Comparison of ENCODE assay signal across 18 cellular contexts in genomic region chr9:110241491-110242321, GRCh38. TPM values are rescaled to one million over a fixed set of nuclear protein-coding genes. Genes with fewer than 3 reads are reported as not detected.
DNase-seq lines count a peak whose midpoint lies in the region; ATAC-seq and TF ChIP-seq lines count a peak whose summit lies in the region.
"Had no signal": no experiment of that assay in that cellular context is flagged by ENCODE, and none has a peak within 500 bp of the region (broad histone marks: within the 10 kb centered on the region; RNA-seq: fewer than 3 reads in every experiment).

No MANE protein-coding gene starts in this region.

- intact Hi-C loops in upper lobe of right lung (cut with DNase I): no loop called here

- no peaks in the 10 kb centered on the region for H3K9me3 ChIP-seq in T-helper 17 cell (ENCODE audit: control insufficient read depth, low read length, poor library complexity, severe bottlenecking)
- H3K9me3 ChIP-seq in upper lobe of right lung: no peaks in the 10 kb centered on the region
- H3K9me3 ChIP-seq: upper lobe of left lung had no signal

- H3K27ac Mint-ChIP-seq in activated T-cell treated with anti-CD3 and anti-CD28 coated beads, Interleukin-2, amount 50 U/mL, for 72 hours: no peak overlapping the region
- H3K27ac Mint-ChIP-seq in T-helper 17 cell (no peak overlapping the region), chondrocyte (ENCODE audit: unreplicated experiment) (no peak overlapping the region)
- H3K27ac Mint-ChIP-seq: memory B cell had no signal

- H3K9me3 Mint-ChIP-seq in activated T-cell treated with anti-CD3 and anti-CD28 coated beads, Interleukin-2, amount 50 U/mL, for 72 hours: no peaks in the 10 kb centered on the region
- H3K9me3 Mint-ChIP-seq in chondrocyte (ENCODE audit: low read depth): no peaks in the 10 kb centered on the region
- H3K9me3 Mint-ChIP-seq: memory B cell, neural crest cell had no signal

- H3K4me1 ChIP-seq in upper lobe of right lung: no peaks in the 10 kb centered on the region

- DNase-seq in activated T-cell treated with anti-CD3 and anti-CD28 coated beads, Interleukin-2, amount 50 U/mL, for 72 hours: no peak
- DNase-seq in activated T-cell treated with anti-CD3 and anti-CD28 coated beads, Interleukin-2, amount 50 U/mL, for 48 hours: no peak
- DNase-seq in T-helper 17 cell (no peak), iris pigment epithelial cell (ENCODE audit: low read depth) (peak; percentile 35), upper lobe of right lung (no peak), NCI-H1436 treated with DMSO at 0.1 percent for 48 hours (lab: John Stamatoyannopoulos, UW) (no peak), chondrocyte (ENCODE audit: low spot score) (no peak), KBM-7 (no peak)
- DNase-seq: activated gamma-delta T cell treated with Interleukin-2 at 50 U/mL for 16 hours; COR-L47; dorsolateral prefrontal cortex; GOT3; right cardiac atrium; stimulated activated CD8-positive, alpha-beta memory T cell treated with anti-CD3 and anti-CD28 coated beads, Interleukin-4, amount 100 ng/mL, for 48 hours; T1000 had no signal

- H3K4me3 Mint-ChIP-seq in activated T-cell treated with anti-CD3 and anti-CD28 coated beads, Interleukin-2, amount 50 U/mL, for 72 hours: no peak overlapping the region
- H3K4me3 Mint-ChIP-seq in T-helper 17 cell: no peak overlapping the region
- H3K4me3 Mint-ChIP-seq in chondrocyte (ENCODE audit: unreplicated experiment): no peak overlapping the region
- H3K4me3 Mint-ChIP-seq: memory B cell, neural crest cell had no signal

- TF ChIP-seq CTCF in upper lobe of right lung (IDR thresholded peaks at IDR 0.05) (no peak), chondrocyte (IDR thresholded peaks at IDR 0.05) (no peak)

- H3K27me3 ChIP-seq in upper lobe of right lung: no peaks in the 10 kb centered on the region
- H3K27me3 ChIP-seq: dorsolateral prefrontal cortex, upper lobe of left lung had no signal

- no peaks in the 10 kb centered on the region for H3K4me1 Mint-ChIP-seq in activated T-cell treated with anti-CD3 and anti-CD28 coated beads, Interleukin-2, amount 50 U/mL, for 72 hours (ENCODE audit: low read depth)
- H3K4me1 Mint-ChIP-seq in T-helper 17 cell: no peaks in the 10 kb centered on the region
- no peaks in the 10 kb centered on the region for H3K4me1 Mint-ChIP-seq in chondrocyte (ENCODE audit: low read depth)
- H3K4me1 Mint-ChIP-seq: memory B cell had no signal

- no peak overlapping the region for H3K27ac ChIP-seq in upper lobe of right lung
- H3K27ac ChIP-seq: dorsolateral prefrontal cortex, upper lobe of left lung had no signal

- in situ Hi-C loops in KBM-7 (cut with MboI; ENCODE audit: low pct_unique_long_range_greater_than_20kb, low sequenced_read_pairs): no loop called here

- H3K27me3 Mint-ChIP-seq in activated T-cell treated with anti-CD3 and anti-CD28 coated beads, Interleukin-2, amount 50 U/mL, for 72 hours (ENCODE audit: low read depth): no peaks in the 10 kb centered on the region
- H3K27me3 Mint-ChIP-seq in T-helper 17 cell (no peaks in the 10 kb centered on the region), chondrocyte (ENCODE audit: low read depth) (no peaks in the 10 kb centered on the region)
- H3K27me3 Mint-ChIP-seq: memory B cell had no signal

- peak; percentile 10 to 25 for ATAC-seq in activated T-cell treated with anti-CD3 and anti-CD28 coated beads, Interleukin-2, amount 50 U/mL, for 72 hours (replicated peaks in 1 of 2)
- peak; percentile 29 for ATAC-seq in T-helper 17 cell
- ATAC-seq in upper lobe of right lung: peak; percentile 24

- H3K36me3 Mint-ChIP-seq in activated T-cell treated with anti-CD3 and anti-CD28 coated beads, Interleukin-2, amount 50 U/mL, for 72 hours (ENCODE audit: insufficient read depth in 2 of 2): peaks cover 4 to 13% of the 10 kb centered on the region in 2 donors
- H3K36me3 Mint-ChIP-seq in T-helper 17 cell (ENCODE audit: low read depth) (no peaks in the 10 kb centered on the region), chondrocyte (ENCODE audit: low read depth) (peaks cover 15% of the 10 kb centered on the region)

- H3K4me3 ChIP-seq in upper lobe of right lung: no peak overlapping the region
- H3K4me3 ChIP-seq: dorsolateral prefrontal cortex, upper lobe of left lung had no signal

- H3K36me3 ChIP-seq in upper lobe of right lung: peaks cover 34% of the 10 kb centered on the region

RNA-seq across cellular contexts. Expression of gene TXN, which starts 14.6 kb away (rescaled TPM):
- total RNA-seq in activated T-cell treated with anti-CD3 and anti-CD28 coated beads, Interleukin-2, amount 50 U/mL, for 72 hours: 100 to 1,000 TPM; 220 to 295 TPM
- total RNA-seq in T-helper 17 cell (100 to 1,000 TPM in 1 of 2 donors, 10 to 100 TPM in 1; 55.4 to 102 TPM), upper lobe of right lung (178 TPM), chondrocyte (172 to 257 TPM (median 188 TPM) in 3 replicates)

RNA-seq across cellular contexts. Expression of gene C9orf152, which starts 33.7 kb away (rescaled TPM):
- not detected for total RNA-seq in activated T-cell treated with anti-CD3 and anti-CD28 coated beads, Interleukin-2, amount 50 U/mL, for 72 hours
- total RNA-seq in T-helper 17 cell (not detected), upper lobe of right lung (27.6 TPM), chondrocyte (not detected in 3 replicates)
- total RNA-seq: neural crest cell, right cardiac atrium had no signal

Comparison
In these comparisons a context has a peak if more than half of its experiments do, and no peak if none do; other contexts are left out.
1. RNA of gene C9orf152, which starts 33.7 kb away (total RNA-seq): 27.6 TPM in upper lobe of right lung (single experiment); not detected in activated T-cell treated with anti-CD3 and anti-CD28 coated beads, Interleukin-2, amount 50 U/mL, for 72 hours, not detected in T-helper 17 cell and not detected in chondrocyte; every median in the first group is over 10 times any median in the second.
2. Peak in every context shown above with its lines, with median percentiles within 50 percentile points of each other: ATAC-seq.